Comparison of ENCODE assay signal across 2 cellular contexts in the genomic region with DNA sequence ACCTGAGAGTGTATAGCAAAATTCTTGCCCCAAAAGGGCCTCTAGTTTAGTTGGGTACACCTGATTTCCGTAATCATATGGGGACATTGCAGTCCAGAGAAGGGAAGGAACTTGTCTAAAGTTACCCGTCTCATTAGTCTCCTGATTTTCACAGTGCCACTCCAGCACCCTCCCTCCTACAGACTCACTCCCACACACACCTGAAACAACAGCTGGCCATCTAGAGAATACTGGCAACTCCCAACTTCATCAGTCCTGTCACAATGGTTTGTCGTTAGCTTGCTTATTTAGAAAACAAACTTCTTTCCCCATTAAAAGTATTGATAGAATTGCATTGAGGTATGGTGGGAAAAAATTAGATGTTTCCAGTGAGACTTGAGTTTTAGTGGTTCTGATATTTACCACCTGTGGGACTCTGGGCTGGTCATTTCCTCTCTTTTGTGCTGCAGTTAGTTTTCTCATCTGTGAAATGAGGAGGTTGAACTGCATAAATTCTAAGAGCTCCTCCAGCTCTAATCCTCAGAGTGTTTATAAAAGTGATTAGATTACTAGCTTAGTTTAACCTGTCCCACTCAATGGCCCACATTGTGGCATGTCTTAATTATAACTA.
A peak's percentile ranks its signal among the peaks of the same experiment; 100 is the strongest.
TF ChIP-seq lines count a peak whose summit lies in the region.

No MANE protein-coding gene starts in this region.

TF ChIP-seq in HEK293, 187 proteins besides CTCF, POLR2A, EP300 and RAD21 (continues in another document):
- TF ChIP-seq ZNF248 (tag by site-specific recombination; IDR thresholded peaks at IDR 0.05) (no peak), ZNF341 (tag by site-specific recombination; IDR thresholded peaks at IDR 0.05; ENCODE audit: low read depth) (peak; percentile 43), ZNF157 (tag by site-specific recombination; IDR thresholded peaks at IDR 0.05) (no peak), GLIS1 (tag by site-specific recombination; IDR thresholded peaks at IDR 0.05) (no peak), KLF7 (tag by site-specific recombination; IDR thresholded peaks at IDR 0.05; ENCODE audit: borderline replicate concordance) (no peak), ZNF112 (tag by site-specific recombination; IDR thresholded peaks at IDR 0.05) (no peak), ZEB2 (tag by site-specific recombination; IDR thresholded peaks at IDR 0.05) (no peak), ZNF311 (tag by site-specific recombination; IDR thresholded peaks at IDR 0.05; ENCODE audit: borderline replicate concordance) (no peak), ZNF23 (tag by site-specific recombination; IDR thresholded peaks at IDR 0.05; ENCODE audit: borderline replicate concordance) (no peak), HOXD13 (CRISPR knock-in tag; IDR thresholded peaks at IDR 0.05; ENCODE audit: borderline replicate concordance) (no peak), ZFHX2 (tag by site-specific recombination; conservative IDR thresholded peaks at IDR 0.05) (peak; percentile 88), ZNF394 (tag by site-specific recombination; IDR thresholded peaks at IDR 0.05; ENCODE audit: borderline replicate concordance) (no peak), ZNF658 (tag by site-specific recombination; IDR thresholded peaks at IDR 0.05) (no peak), EGR2 (tag by site-specific recombination; IDR thresholded peaks at IDR 0.05; ENCODE audit: low read depth) (peak; percentile 79), ZNF514 (tag by site-specific recombination; IDR thresholded peaks at IDR 0.05) (no peak), ZNF707 (tag by site-specific recombination; IDR thresholded peaks at IDR 0.05) (no peak), GLI4 (tag by site-specific recombination; IDR thresholded peaks at IDR 0.05) (no peak), ZBTB8A (tag by site-specific recombination; IDR thresholded peaks at IDR 0.05) (no peak), ZNF121 (tag by site-specific recombination; IDR thresholded peaks at IDR 0.05) (no peak), ZNF133 (tag by site-specific recombination; IDR thresholded peaks at IDR 0.05) (no peak), ZNF366 (tag by site-specific recombination; conservative IDR thresholded peaks at IDR 0.05) (no peak), HOXC10 (CRISPR knock-in tag; IDR thresholded peaks at IDR 0.05) (no peak), ZFP41 (tag by site-specific recombination; IDR thresholded peaks at IDR 0.05; ENCODE audit: borderline replicate concordance) (no peak), KLF10 (tag by site-specific recombination; IDR thresholded peaks at IDR 0.05) (no peak), ZNF214 (tag by site-specific recombination; IDR thresholded peaks at IDR 0.05; ENCODE audit: borderline replicate concordance) (no peak), ZNF677 (tag by site-specific recombination; IDR thresholded peaks at IDR 0.05) (no peak), WT1 (tag by site-specific recombination; IDR thresholded peaks at IDR 0.05) (peak; percentile 94), ZNF670 (tag by site-specific recombination; IDR thresholded peaks at IDR 0.05; ENCODE audit: low read depth) (no peak), SCRT2 (tag by site-specific recombination; IDR thresholded peaks at IDR 0.05) (peak; percentile 62), ZNF202 (tag by site-specific recombination; IDR thresholded peaks at IDR 0.05; ENCODE audit: borderline replicate concordance) (no peak)
- TF ChIP-seq, protein P1, sequence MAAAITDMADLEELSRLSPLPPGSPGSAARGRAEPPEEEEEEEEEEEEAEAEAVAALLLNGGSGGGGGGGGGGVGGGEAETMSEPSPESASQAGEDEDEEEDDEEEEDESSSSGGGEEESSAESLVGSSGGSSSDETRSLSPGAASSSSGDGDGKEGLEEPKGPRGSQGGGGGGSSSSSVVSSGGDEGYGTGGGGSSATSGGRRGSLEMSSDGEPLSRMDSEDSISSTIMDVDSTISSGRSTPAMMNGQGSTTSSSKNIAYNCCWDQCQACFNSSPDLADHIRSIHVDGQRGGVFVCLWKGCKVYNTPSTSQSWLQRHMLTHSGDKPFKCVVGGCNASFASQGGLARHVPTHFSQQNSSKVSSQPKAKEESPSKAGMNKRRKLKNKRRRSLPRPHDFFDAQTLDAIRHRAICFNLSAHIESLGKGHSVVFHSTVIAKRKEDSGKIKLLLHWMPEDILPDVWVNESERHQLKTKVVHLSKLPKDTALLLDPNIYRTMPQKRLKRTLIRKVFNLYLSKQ (tag by site-specific recombination; IDR thresholded peaks at IDR 0.05; ENCODE audit: borderline replicate concordance): no peak
- TF ChIP-seq, protein P2, sequence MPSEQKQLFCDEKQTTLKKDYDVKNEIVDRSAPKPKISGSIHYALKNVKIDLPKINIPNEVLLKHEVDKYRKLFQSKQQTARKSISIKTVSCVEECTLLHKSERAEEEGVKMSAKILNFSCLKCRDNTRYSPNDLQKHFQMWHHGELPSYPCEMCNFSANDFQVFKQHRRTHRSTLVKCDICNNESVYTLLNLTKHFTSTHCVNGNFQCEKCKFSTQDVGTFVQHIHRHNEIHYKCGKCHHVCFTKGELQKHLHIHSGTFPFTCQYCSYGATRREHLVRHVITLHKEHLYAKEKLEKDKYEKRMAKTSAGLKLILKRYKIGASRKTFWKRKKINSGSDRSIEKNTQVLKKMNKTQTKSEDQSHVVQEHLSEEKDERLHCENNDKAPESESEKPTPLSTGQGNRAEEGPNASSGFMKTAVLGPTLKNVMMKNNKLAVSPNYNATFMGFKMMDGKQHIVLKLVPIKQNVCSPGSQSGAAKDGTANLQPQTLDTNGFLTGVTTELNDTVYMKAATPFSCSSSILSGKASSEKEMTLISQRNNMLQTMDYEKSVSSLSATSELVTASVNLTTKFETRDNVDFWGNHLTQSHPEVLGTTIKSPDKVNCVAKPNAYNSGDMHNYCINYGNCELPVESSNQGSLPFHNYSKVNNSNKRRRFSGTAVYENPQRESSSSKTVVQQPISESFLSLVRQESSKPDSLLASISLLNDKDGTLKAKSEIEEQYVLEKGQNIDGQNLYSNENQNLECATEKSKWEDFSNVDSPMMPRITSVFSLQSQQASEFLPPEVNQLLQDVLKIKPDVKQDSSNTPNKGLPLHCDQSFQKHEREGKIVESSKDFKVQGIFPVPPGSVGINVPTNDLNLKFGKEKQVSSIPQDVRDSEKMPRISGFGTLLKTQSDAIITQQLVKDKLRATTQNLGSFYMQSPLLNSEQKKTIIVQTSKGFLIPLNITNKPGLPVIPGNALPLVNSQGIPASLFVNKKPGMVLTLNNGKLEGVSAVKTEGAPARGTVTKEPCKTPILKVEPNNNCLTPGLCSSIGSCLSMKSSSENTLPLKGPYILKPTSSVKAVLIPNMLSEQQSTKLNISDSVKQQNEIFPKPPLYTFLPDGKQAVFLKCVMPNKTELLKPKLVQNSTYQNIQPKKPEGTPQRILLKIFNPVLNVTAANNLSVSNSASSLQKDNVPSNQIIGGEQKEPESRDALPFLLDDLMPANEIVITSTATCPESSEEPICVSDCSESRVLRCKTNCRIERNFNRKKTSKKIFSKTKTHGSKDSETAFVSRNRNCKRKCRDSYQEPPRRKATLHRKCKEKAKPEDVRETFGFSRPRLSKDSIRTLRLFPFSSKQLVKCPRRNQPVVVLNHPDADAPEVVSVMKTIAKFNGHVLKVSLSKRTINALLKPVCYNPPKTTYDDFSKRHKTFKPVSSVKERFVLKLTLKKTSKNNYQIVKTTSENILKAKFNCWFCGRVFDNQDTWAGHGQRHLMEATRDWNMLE (tag by site-specific recombination; conservative IDR thresholded peaks at IDR 0.05; ENCODE audit: low read depth): no peak

TF ChIP-seq in GM12878, 131 proteins besides CTCF, POLR2A, EP300 and RAD21:
- TF ChIP-seq MEF2B (IDR thresholded peaks at IDR 0.05; ENCODE audit: partially characterized antibody, poor library complexity, severe bottlenecking) (peak; percentile 38), CREB1 (IDR thresholded peaks at IDR 0.05; ENCODE audit: low read depth) (no peak)
TF ChIP-seq in GM12878: peak in this region for 1.
